ENCODE assay signal across 23 cellular contexts in genomic region chr22:20834206-20834605, GRCh38. TPM values are rescaled to one million over a fixed set of nuclear protein-coding genes. Genes with fewer than 3 reads are reported as not detected.
DNase-seq lines count a peak whose midpoint lies in the region; ATAC-seq and TF ChIP-seq lines count a peak whose summit lies in the region.
"Had no signal": no experiment of that assay in that cellular context is flagged by ENCODE, and none has a peak within 500 bp of the region (broad histone marks: within the 10 kb centered on the region; RNA-seq: fewer than 3 reads in every experiment).

No MANE protein-coding gene starts in this region.

- no peaks in the 10 kb centered on the region for H4K20me1 ChIP-seq in OCI-LY7 (ENCODE audit: insufficient read depth, low read length)

- CTCF ChIA-PET in OCI-LY7 (lab: Charles Lee; ENCODE audit: unreplicated experiment) = no interaction called here

- H3K4me3 Mint-ChIP-seq in central memory CD8-positive, alpha-beta T cell = no peak overlapping the region
- H3K4me3 Mint-ChIP-seq: CD14-positive monocyte; CD4-positive, alpha-beta T cell; CD8-positive, alpha-beta memory T cell; HFFc6 had no signal

- H3K27ac ChIP-seq in OCI-LY7 (ENCODE audit: low read depth, low read length, poor library complexity, severe bottlenecking) = no peak overlapping the region
- H3K27ac ChIP-seq: A549; BLaER1 treated with 17β-estradiol and CSF1 and Interleukin-3, amounts not matched to agents 10 nM and 100 nM had no signal

- H3K9me3 ChIP-seq in OCI-LY7 (ENCODE audit: low read length) = no peaks in the 10 kb centered on the region
- H3K9me3 ChIP-seq: A549, BE2C, HAP-1 had no signal

- DNase-seq in SK-N-DZ (ENCODE audit: low spot score) (peak; percentile 58), OCI-LY7 (ENCODE audit: low spot score) (no peak), T-helper 9 cell (no peak)
- DNase-seq in central memory CD8-positive, alpha-beta T cell (ENCODE audit: low spot score in 2 of 2) = no peak
- DNase-seq: 8988T; ACHN; AML-193; BE2C; CD4-positive, alpha-beta T cell; CD8-positive, alpha-beta memory T cell; DMS 273 treated with DMSO at 0.1 percent for 48 hours; DMS79; EL; GDM1; GOT3; HFFc6 had no signal

- H3K9me2 ChIP-seq in OCI-LY7 (ENCODE audit: insufficient read depth, low read length) = no peaks in the 10 kb centered on the region

- H3K4me1 Mint-ChIP-seq in central memory CD8-positive, alpha-beta T cell = peaks cover 12% of the 10 kb centered on the region

- intact Hi-C loops in OCI-LY7 (cut with micrococcal nuclease; ENCODE audit: unreplicated experiment) = no loop called here

- H3K27me3 Mint-ChIP-seq in central memory CD8-positive, alpha-beta T cell = no peaks in the 10 kb centered on the region
- H3K27me3 Mint-ChIP-seq: CD4-positive, alpha-beta T cell; CD8-positive, alpha-beta memory T cell had no signal

- no peak overlapping the region for H2AFZ ChIP-seq in OCI-LY7 (ENCODE audit: low read length)

- peaks cover 38% of the 10 kb centered on the region for H3K36me3 Mint-ChIP-seq in central memory CD8-positive, alpha-beta T cell (ENCODE audit: insufficient read depth)

- H3K79me2 ChIP-seq in OCI-LY7 (ENCODE audit: insufficient read depth, low read depth, low read length) = peaks cover 15% of the 10 kb centered on the region; the same call in 1 of the 2 replicates

- peak overlapping the region; percentile 25 for H3K27ac Mint-ChIP-seq in central memory CD8-positive, alpha-beta T cell (ENCODE audit: low read depth)
- H3K27ac Mint-ChIP-seq: CD14-positive monocyte; CD4-positive, alpha-beta T cell; CD8-positive, alpha-beta memory T cell; HFFc6 had no signal

- peaks cover 8% of the 10 kb centered on the region for H3K4me1 ChIP-seq in OCI-LY7 (ENCODE audit: insufficient read depth, low read length, poor library complexity, severe bottlenecking)
- H3K4me1 ChIP-seq: A549, HAP-1 had no signal

- no peaks in the 10 kb centered on the region for H3K9me3 Mint-ChIP-seq in central memory CD8-positive, alpha-beta T cell
- H3K9me3 Mint-ChIP-seq: CD4-positive, alpha-beta T cell; CD8-positive, alpha-beta memory T cell; HFFc6 had no signal

- no peak overlapping the region for H3K4me3 ChIP-seq in OCI-LY7 (ENCODE audit: low read depth, low read length, poor library complexity, severe bottlenecking)
- H3K4me3 ChIP-seq: A549; BLaER1 treated with 17β-estradiol and CSF1 and Interleukin-3, amounts not matched to agents 10 nM and 100 nM; GM12878; HAP-1 had no signal

- TF ChIP-seq CTCF in OCI-LY7 (conservative IDR thresholded peaks at IDR 0.05; ENCODE audit: low read length) = no peak

- no peak overlapping the region for H3K4me2 ChIP-seq in OCI-LY7 (ENCODE audit: low read length)
- H3K4me2 ChIP-seq: A549; BLaER1 treated with 17β-estradiol and CSF1 and Interleukin-3, amounts not matched to agents 10 nM and 100 nM had no signal

- POLR2A ChIA-PET in OCI-LY7 (lab: Charles Lee) = interaction anchor here (1.2 kb wide), 1 partner anchor 10 kb away, joined by 4 read pairs; no protein-coding TSS in a partner anchor

- no TSS peak for BruUV-seq in OCI-LY7 (replicated peaks; lab: Mats Ljungman, UMichigan)

- peak; percentile 67 for ATAC-seq in SK-N-SH treated with all-trans-retinoic acid at 6 μM for 48 hours
- ATAC-seq in central memory CD8-positive, alpha-beta T cell (replicated peaks; ENCODE audit: extremely low read depth, poor library complexity, severe bottlenecking) = no peak
- no peak for ATAC-seq in GM21737 (IDR thresholded peaks at IDR 0.05; ENCODE audit: unreplicated experiment)
- ATAC-seq: A549, GM12878 had no signal

- peaks cover 62% of the 10 kb centered on the region for H3K36me3 ChIP-seq in OCI-LY7 (ENCODE audit: insufficient read depth, low read length)

TF ChIP-seq in SK-N-SH treated with all-trans-retinoic acid at 6 μM for 48 hours, 23 proteins besides CTCF, POLR2A, EP300 and RAD21:
- TF ChIP-seq OSR1 (CRISPR knock-in tag; IDR thresholded peaks at IDR 0.05) (no peak), TSHZ2 (CRISPR knock-in tag; IDR thresholded peaks at IDR 0.05) (no peak), ARNTL (CRISPR knock-in tag; IDR thresholded peaks at IDR 0.05; ENCODE audit: borderline replicate concordance, low read depth) (no peak), CSDC2 (CRISPR knock-in tag; IDR thresholded peaks at IDR 0.05) (no peak), POU6F1 (CRISPR knock-in tag; IDR thresholded peaks at IDR 0.05; ENCODE audit: borderline replicate concordance, low read depth) (no peak), ZNF8 (CRISPR knock-in tag; IDR thresholded peaks at IDR 0.05) (no peak), PPARA (CRISPR knock-in tag; IDR thresholded peaks at IDR 0.05; ENCODE audit: borderline replicate concordance) (no peak), PATZ1 (CRISPR knock-in tag; IDR thresholded peaks at IDR 0.05; ENCODE audit: borderline replicate concordance) (no peak), ZNF70 (CRISPR knock-in tag; IDR thresholded peaks at IDR 0.05) (no peak), TOX (CRISPR knock-in tag; IDR thresholded peaks at IDR 0.05; ENCODE audit: borderline replicate concordance) (no peak), RARB (CRISPR knock-in tag; IDR thresholded peaks at IDR 0.05) (no peak), ESRRG (CRISPR knock-in tag; IDR thresholded peaks at IDR 0.05) (no peak)

RNA-seq across cellular contexts. Expression of gene PI4KA, which starts 24.4 kb away (rescaled TPM):
- polyA plus RNA-seq in SK-N-DZ (2014; cell fraction: cytosol; rRNA removed) = 30.7 and 35.9 TPM in 2 replicates
- polyA plus RNA-seq in SK-N-DZ (2014; cell fraction: nucleus; rRNA removed) = 80.8 and 155 TPM in 2 replicates
- 43.9 and 46.9 TPM in 2 replicates for total RNA-seq in OCI-LY7 (2014; rRNA removed; shearing (Covaris generic))
- total RNA-seq in OCI-LY7 (2022) = 95.7 and 100 TPM in 2 replicates

RNA-seq across cellular contexts. Expression of gene SNAP29, which starts 24.6 kb away (rescaled TPM):
- polyA plus RNA-seq in SK-N-DZ (2014; cell fraction: cytosol; rRNA removed) = 9.4 and 10.3 TPM in 2 replicates
- 6.2 and 6.6 TPM in 2 replicates for polyA plus RNA-seq in SK-N-DZ (2014; cell fraction: nucleus; rRNA removed)
- total RNA-seq in OCI-LY7 (2014; rRNA removed; shearing (Covaris generic)) = 9.7 and 12.7 TPM in 2 replicates
- total RNA-seq in OCI-LY7 (2022) = 26.9 and 33.2 TPM in 2 replicates
